Comparison of ENCODE assay signal across 1 cellular context in the genomic region with DNA sequence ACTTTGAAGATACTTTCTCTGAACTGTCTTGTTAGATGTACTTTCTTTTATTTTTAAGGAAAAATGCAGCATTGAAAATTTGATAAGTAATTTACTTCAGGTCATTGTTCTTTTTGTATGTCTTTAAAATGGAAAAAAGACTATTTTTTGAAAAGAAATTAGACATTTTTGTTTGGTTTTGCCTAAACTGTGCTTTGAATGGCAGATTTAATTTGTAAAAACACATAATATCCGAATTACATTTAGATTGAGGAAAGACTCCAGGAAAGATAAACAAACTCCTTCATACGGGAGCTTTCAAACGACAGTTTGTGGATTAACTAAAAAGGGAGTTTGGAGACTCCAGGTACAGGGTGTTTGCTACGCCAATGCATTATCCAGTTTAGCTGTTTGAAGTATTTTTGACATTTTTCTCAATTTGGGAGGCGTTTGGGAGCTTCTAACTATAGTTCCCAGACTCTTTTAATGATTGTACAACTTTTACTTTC.
TF ChIP-seq lines count a peak whose summit lies in the region.

No MANE protein-coding gene starts in this region.

TF ChIP-seq in GM12878, 131 proteins besides CTCF, POLR2A, EP300 and RAD21:
- TF ChIP-seq ZSCAN29 (IDR thresholded peaks at IDR 0.05) (no peak), EGR1 (IDR thresholded peaks at IDR 0.05; ENCODE audit: borderline replicate concordance in 1 of 2, low read depth in 2 of 2, low read length in 2 of 2) (no peak), POLR2AphosphoS5 (IDR thresholded peaks at IDR 0.05; ENCODE audit: low read length) (no peak)
- TF ChIP-seq, protein P1, sequence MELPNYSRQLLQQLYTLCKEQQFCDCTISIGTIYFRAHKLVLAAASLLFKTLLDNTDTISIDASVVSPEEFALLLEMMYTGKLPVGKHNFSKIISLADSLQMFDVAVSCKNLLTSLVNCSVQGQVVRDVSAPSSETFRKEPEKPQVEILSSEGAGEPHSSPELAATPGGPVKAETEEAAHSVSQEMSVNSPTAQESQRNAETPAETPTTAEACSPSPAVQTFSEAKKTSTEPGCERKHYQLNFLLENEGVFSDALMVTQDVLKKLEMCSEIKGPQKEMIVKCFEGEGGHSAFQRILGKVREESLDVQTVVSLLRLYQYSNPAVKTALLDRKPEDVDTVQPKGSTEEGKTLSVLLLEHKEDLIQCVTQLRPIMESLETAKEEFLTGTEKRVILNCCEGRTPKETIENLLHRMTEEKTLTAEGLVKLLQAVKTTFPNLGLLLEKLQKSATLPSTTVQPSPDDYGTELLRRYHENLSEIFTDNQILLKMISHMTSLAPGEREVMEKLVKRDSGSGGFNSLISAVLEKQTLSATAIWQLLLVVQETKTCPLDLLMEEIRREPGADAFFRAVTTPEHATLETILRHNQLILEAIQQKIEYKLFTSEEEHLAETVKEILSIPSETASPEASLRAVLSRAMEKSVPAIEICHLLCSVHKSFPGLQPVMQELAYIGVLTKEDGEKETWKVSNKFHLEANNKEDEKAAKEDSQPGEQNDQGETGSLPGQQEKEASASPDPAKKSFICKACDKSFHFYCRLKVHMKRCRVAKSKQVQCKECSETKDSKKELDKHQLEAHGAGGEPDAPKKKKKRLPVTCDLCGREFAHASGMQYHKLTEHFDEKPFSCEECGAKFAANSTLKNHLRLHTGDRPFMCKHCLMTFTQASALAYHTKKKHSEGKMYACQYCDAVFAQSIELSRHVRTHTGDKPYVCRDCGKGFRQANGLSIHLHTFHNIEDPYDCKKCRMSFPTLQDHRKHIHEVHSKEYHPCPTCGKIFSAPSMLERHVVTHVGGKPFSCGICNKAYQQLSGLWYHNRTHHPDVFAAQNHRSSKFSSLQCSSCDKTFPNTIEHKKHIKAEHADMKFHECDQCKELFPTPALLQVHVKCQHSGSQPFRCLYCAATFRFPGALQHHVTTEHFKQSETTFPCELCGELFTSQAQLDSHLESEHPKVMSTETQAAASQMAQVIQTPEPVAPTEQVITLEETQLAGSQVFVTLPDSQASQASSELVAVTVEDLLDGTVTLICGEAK (IDR thresholded peaks at IDR 0.05; ENCODE audit: borderline replicate concordance): no peak
TF ChIP-seq in GM12878: peak in this region for 0.
